Comparison of ENCODE assay signal across 8 cellular contexts in genomic region chr9:20684035-20684864, GRCh38. TPM values are rescaled to one million over a fixed set of nuclear protein-coding genes. Genes with fewer than 3 reads are reported as not detected.
DNase-seq lines count a peak whose midpoint lies in the region; ATAC-seq and TF ChIP-seq lines count a peak whose summit lies in the region.

Gene FOCAD, plus strand, starts transcription at chr9:20684259. Its CDS starts 31,095 bp downstream, at chr9:20715354.

- no peaks in the 10 kb centered on the region for H3K9me3 Mint-ChIP-seq in progenitor cell of endocrine pancreas (ENCODE audit: low read depth)

- peak; percentile 84 for DNase-seq in NCI-H1105 (lab: John Stamatoyannopoulos, UW)
- peak; percentile 20 to 52 for DNase-seq in SW 1271 (lab: John Stamatoyannopoulos, UW)
- DNase-seq in amniotic epithelial cell (ENCODE audit: low read depth): peak; percentile 91
- DNase-seq in left cardiac atrium: peak; percentile 96
- peak; percentile 95 for DNase-seq in progenitor cell of endocrine pancreas (ENCODE audit: low spot score, unreplicated experiment)
- DNase-seq in ureter (ENCODE audit: low spot score): peak; percentile 95

- intact Hi-C loops in left cardiac atrium (cut with DNase I): no loop called here

- H3K4me3 Mint-ChIP-seq in progenitor cell of endocrine pancreas (ENCODE audit: low read depth): peak within 1 kb of the TSS; percentile 84

- H3K27me3 Mint-ChIP-seq in progenitor cell of endocrine pancreas: no peaks in the 10 kb centered on the region

- no peak for TF ChIP-seq CTCF in progenitor cell of endocrine pancreas (IDR thresholded peaks at IDR 0.05; ENCODE audit: unreplicated experiment)

- H3K4me1 Mint-ChIP-seq in progenitor cell of endocrine pancreas (ENCODE audit: low read depth): peaks cover 13% of the 10 kb centered on the region

- no peaks in the 10 kb centered on the region for H3K36me3 Mint-ChIP-seq in progenitor cell of endocrine pancreas (ENCODE audit: insufficient read depth)

- TF ChIP-seq POLR2A in GM10847 (IDR thresholded peaks at IDR 0.05; ENCODE audit: extremely low read depth, insufficient read length): peak; percentile 98

- ATAC-seq in HG02623 (IDR thresholded peaks at IDR 0.05; ENCODE audit: unreplicated experiment) (peak; percentile 99), left cardiac atrium (peak; percentile 99)

- peak within 1 kb of the TSS; percentile 91 for H3K27ac Mint-ChIP-seq in progenitor cell of endocrine pancreas

RNA-seq across cellular contexts. Expression of gene FOCAD, which starts in this region (rescaled TPM):
- total RNA-seq in left cardiac atrium (10 to 100 TPM; 28.8 to 34.1 TPM), progenitor cell of endocrine pancreas (65.6 and 68.2 TPM in 2 replicates), ureter (50.2 TPM)

Comparison
In these comparisons a context has a peak if more than half of its experiments do, and no peak if none do; other contexts are left out.
1. Peak in every context shown above with its lines: DNase-seq and ATAC-seq.
2. DNase-seq: peak in every context shown above with its lines; median percentile 96 in left cardiac atrium; 95 in progenitor cell of endocrine pancreas; 95 in ureter; 91 in amniotic epithelial cell; 84 in NCI-H1105; 36 in SW 1271.